In genomic region chr1:113805256-113805531, GRCh38 we compare ENCODE assay signal across 13 cellular contexts. TPM values are rescaled to one million over a fixed set of nuclear protein-coding genes. Genes with fewer than 3 reads are reported as not detected.
A peak's percentile ranks its signal among the peaks of the same experiment; 100 is the strongest.
DNase-seq lines count a peak whose midpoint lies in the region; ATAC-seq and TF ChIP-seq lines count a peak whose summit lies in the region.
"Had no signal": no experiment of that assay in that cellular context is flagged by ENCODE, and none has a peak within 500 bp of the region (broad histone marks: within the 10 kb centered on the region; RNA-seq: fewer than 3 reads in every experiment).

No MANE protein-coding gene starts in this region.

- intact Hi-C loops in CD4-positive, alpha-beta T cell (cut with DNase I, micrococcal nuclease) = no loop called here
- intact Hi-C loops in body of pancreas (cut with DNase I) = no loop called here
- intact Hi-C loops in naive thymus-derived CD4-positive, alpha-beta T cell (cut with micrococcal nuclease) = no loop called here

- CTCF ChIA-PET in AG04450 (lab: Charles Lee) = interaction anchor here (1.2 kb wide), 1 partner anchor 14 kb away, joined by 3 read pairs; no protein-coding TSS in a partner anchor
- CTCF ChIA-PET in CD4-positive, alpha-beta T cell (lab: Charles Lee) = interaction anchor here (1.6 kb wide), 1 partner anchor 10 kb away, joined by 4 read pairs; no protein-coding TSS in a partner anchor
- CTCF ChIA-PET in naive thymus-derived CD4-positive, alpha-beta T cell (lab: Charles Lee) = no interaction called here

- peaks cover 93% of the 10 kb centered on the region for H3K4me1 Mint-ChIP-seq in CD4-positive, alpha-beta T cell (ENCODE audit: low read depth)
- H3K4me1 Mint-ChIP-seq in naive thymus-derived CD4-positive, alpha-beta T cell = peaks cover 62 to 98% (median 94%) of the 10 kb centered on the region in 7 donors

- no peak overlapping the region for H3K27ac Mint-ChIP-seq in CD4-positive, alpha-beta T cell
- peak overlapping the region in 3 of 9 donors; percentile 17 to 60 (median 59) for H3K27ac Mint-ChIP-seq in naive thymus-derived CD4-positive, alpha-beta T cell
- H3K27ac Mint-ChIP-seq: activated CD4-positive, alpha-beta T cell treated with anti-CD3 and anti-CD28 coated beads, Interleukin-2, amount 10 ng/mL, durations not matched to agents 7 days and 5 days had no signal

- no peak for TF ChIP-seq POLR2A in body of pancreas (IDR thresholded peaks at IDR 0.05)

- peak overlapping the region; percentile 25 for H3K4me3 Mint-ChIP-seq in CD4-positive, alpha-beta T cell
- peak overlapping the region in 7 of 10 donors; percentile 19 to 91 (median 55) for H3K4me3 Mint-ChIP-seq in naive thymus-derived CD4-positive, alpha-beta T cell
- H3K4me3 Mint-ChIP-seq: activated CD4-positive, alpha-beta T cell treated with anti-CD3 and anti-CD28 coated beads, Interleukin-2, amount 10 ng/mL, durations not matched to agents 7 days and 5 days had no signal

- H3K4me1 ChIP-seq in body of pancreas = peaks cover 89% of the 10 kb centered on the region
- H3K4me1 ChIP-seq in naive thymus-derived CD4-positive, alpha-beta T cell (ENCODE audit: control insufficient read depth in 2 of 2, insufficient read depth in 2 of 2, low read length in 2 of 2) = peaks cover 41 to 50% of the 10 kb centered on the region in 2 donors
- H3K4me1 ChIP-seq: colonic mucosa had no signal

- no peak for TF ChIP-seq CTCF in AG04450 (IDR thresholded peaks at IDR 0.05; ENCODE audit: low read depth, low read length)
- no peak for TF ChIP-seq CTCF in CD4-positive, alpha-beta T cell (IDR thresholded peaks at IDR 0.05)
- TF ChIP-seq CTCF in body of pancreas (IDR thresholded peaks at IDR 0.05) = no peak

- H3K27me3 Mint-ChIP-seq in CD4-positive, alpha-beta T cell = no peaks in the 10 kb centered on the region
- no peaks in the 10 kb centered on the region for H3K27me3 Mint-ChIP-seq in naive thymus-derived CD4-positive, alpha-beta T cell
- H3K27me3 Mint-ChIP-seq: activated CD4-positive, alpha-beta T cell treated with anti-CD3 and anti-CD28 coated beads, Interleukin-2, amount 10 ng/mL, durations not matched to agents 7 days and 5 days had no signal

- POLR2A ChIA-PET in AG04450 (lab: Yijun Ruan, JAX) = interaction anchor here (0.6 kb wide), 1 partner anchor 729 kb away, joined by 3 read pairs; no protein-coding TSS in a partner anchor
- POLR2A ChIA-PET in CD4-positive, alpha-beta T cell (lab: Charles Lee) = interaction anchor here (0.6 to 2.0 kb wide), 4 partner anchors 9 to 158 kb away, joined by 3 to 7 read pairs (median 5); no protein-coding TSS in a partner anchor
- POLR2A ChIA-PET in naive thymus-derived CD4-positive, alpha-beta T cell (lab: Charles Lee) = interaction anchor here (0.6 to 1.4 kb wide), 3 partner anchors 10 to 955 kb away, joined by 3 to 4 read pairs (median 4); no protein-coding TSS in a partner anchor

- 89 to 91% methylated on average over 6 of the region's 6 CpGs for WGBS in body of pancreas, 2 donors

- no peaks in the 10 kb centered on the region for H3K36me3 ChIP-seq in body of pancreas (replicated peaks in 1 of 2; ENCODE audit: insufficient read depth in 1 of 2, low read depth in 2 of 2)
- no peaks in the 10 kb centered on the region for H3K36me3 ChIP-seq in naive thymus-derived CD4-positive, alpha-beta T cell (ENCODE audit: control insufficient read depth in 2 of 3, insufficient read depth in 3 of 3, low read length in 3 of 3)
- H3K36me3 ChIP-seq: colonic mucosa had no signal

- H3K36me3 Mint-ChIP-seq in CD4-positive, alpha-beta T cell (ENCODE audit: low read depth) = peaks cover 46% of the 10 kb centered on the region
- H3K36me3 Mint-ChIP-seq in naive thymus-derived CD4-positive, alpha-beta T cell = peaks cover 0 to 48% (median 13%) of the 10 kb centered on the region in 5 donors

- DNase-seq in AG04450 (ENCODE audit: low read depth, low spot score) (no peak), body of pancreas (no peak), NCI-H526 (lab: John Stamatoyannopoulos, UW) (no peak), HCEC 1CT (no peak)
- DNase-seq in CD4-positive, alpha-beta T cell = no peak
- no peak for DNase-seq in naive thymus-derived CD4-positive, alpha-beta T cell
- no peak for DNase-seq in activated CD8-positive, alpha-beta memory T cell treated with anti-CD3 and anti-CD28 coated beads for 24 hours
- DNase-seq: activated CD4-positive, alpha-beta T cell treated with anti-CD3 and anti-CD28 coated beads, Interleukin-2, amount 10 ng/mL, durations not matched to agents 7 days and 5 days; activated CD8-positive, alpha-beta memory T cell treated with anti-CD3 and anti-CD28 coated beads, Interleukin-2, amount 50 U/mL, for 48 hours; activated naive CD4-positive, alpha-beta T cell treated with Interleukin-2 at 50 U/mL for 16 hours; AML-193; colonic mucosa; COR-L47 had no signal

- H3K9me3 ChIP-seq in AG04450 (ENCODE audit: control insufficient read depth, insufficient read depth, low read length) (no peaks in the 10 kb centered on the region), body of pancreas (no peaks in the 10 kb centered on the region)
- no peaks in the 10 kb centered on the region for H3K9me3 ChIP-seq in CD4-positive, alpha-beta T cell (ENCODE audit: control insufficient read depth, low read length)
- no peaks in the 10 kb centered on the region for H3K9me3 ChIP-seq in naive thymus-derived CD4-positive, alpha-beta T cell (ENCODE audit: control insufficient read depth in 2 of 3, low read length in 3 of 3)
- H3K9me3 ChIP-seq: colonic mucosa had no signal

- ATAC-seq in CD4-positive, alpha-beta T cell (ENCODE audit: poor library complexity) = no peak
- no peak for ATAC-seq in body of pancreas
- ATAC-seq in naive thymus-derived CD4-positive, alpha-beta T cell = no peak

- H3K27me3 ChIP-seq in AG04450 (ENCODE audit: control insufficient read depth, insufficient read depth, low read length) (no peaks in the 10 kb centered on the region), body of pancreas (no peaks in the 10 kb centered on the region)
- no peaks in the 10 kb centered on the region for H3K27me3 ChIP-seq in CD4-positive, alpha-beta T cell (ENCODE audit: control insufficient read depth, insufficient read depth, low read length)
- no peaks in the 10 kb centered on the region for H3K27me3 ChIP-seq in naive thymus-derived CD4-positive, alpha-beta T cell (ENCODE audit: control insufficient read depth in 2 of 2, insufficient read depth in 2 of 2, low read length in 2 of 2)
- H3K27me3 ChIP-seq: colonic mucosa had no signal

- H3K9me3 Mint-ChIP-seq in CD4-positive, alpha-beta T cell = peaks cover 3% of the 10 kb centered on the region
- peaks cover 0 to 6% (median 0%) of the 10 kb centered on the region in 11 donors for H3K9me3 Mint-ChIP-seq in naive thymus-derived CD4-positive, alpha-beta T cell

- peak overlapping the region; percentile 54 for H3K27ac ChIP-seq in AG04450 (ENCODE audit: low read depth, low read length)
- H3K27ac ChIP-seq in CD4-positive, alpha-beta T cell (ENCODE audit: low read depth, low read length) = no peak overlapping the region
- H3K27ac ChIP-seq in body of pancreas = peak overlapping the region; percentile 61 to 96 (median 77)
- H3K27ac ChIP-seq in naive thymus-derived CD4-positive, alpha-beta T cell (ENCODE audit: low read depth, low read length) = no peak overlapping the region
- H3K27ac ChIP-seq: colonic mucosa had no signal

- H3K4me3 ChIP-seq in AG04450 (ENCODE audit: low read depth, low read length) (no peak overlapping the region), body of pancreas (no peak overlapping the region)
- no peak overlapping the region for H3K4me3 ChIP-seq in naive thymus-derived CD4-positive, alpha-beta T cell (ENCODE audit: low read length)
- H3K4me3 ChIP-seq: colonic mucosa had no signal

RNA-seq across cellular contexts. Expression of gene RSBN1, which starts 7.1 kb away (rescaled TPM):
- polyA plus RNA-seq in AG04450 (2011; rRNA removed) = 6.3 and 12.2 TPM in 2 replicates
- 12.0 and 26.6 TPM in 2 replicates for polyA minus RNA-seq in AG04450 (2011; rRNA and poly(A)+ RNA removed)
- 10 to 100 TPM; 44.2 to 44.6 TPM for total RNA-seq in CD4-positive, alpha-beta T cell
- 10 to 100 TPM; 14.2 to 17.4 TPM for total RNA-seq in body of pancreas
- total RNA-seq in naive thymus-derived CD4-positive, alpha-beta T cell = 10 to 100 TPM; 29.9 to 58.1 (median 42.0) TPM
- 10 to 100 TPM; 40.7 to 44.2 TPM for polyA plus RNA-seq in naive thymus-derived CD4-positive, alpha-beta T cell

RNA-seq across cellular contexts. Expression of gene PHTF1, which starts 45.9 kb away (rescaled TPM):
- 15.0 and 18.0 TPM in 2 replicates for polyA plus RNA-seq in AG04450 (2011; rRNA removed)
- 15.9 and 18.2 TPM in 2 replicates for polyA minus RNA-seq in AG04450 (2011; rRNA and poly(A)+ RNA removed)
- total RNA-seq in CD4-positive, alpha-beta T cell = 1 to 10 TPM; 3.1 to 4.0 TPM
- total RNA-seq in body of pancreas = 10 to 100 TPM in 1 of 2 donors, 1 to 10 TPM in 1; 9.3 to 29.7 TPM
- total RNA-seq in naive thymus-derived CD4-positive, alpha-beta T cell = 10 to 100 TPM in 2 of 5 experiments, 1 to 10 TPM in 3; 2.5 to 21.0 (median 7.1) TPM
- 1 to 10 TPM; 1.4 to 1.6 TPM for polyA plus RNA-seq in naive thymus-derived CD4-positive, alpha-beta T cell

Comparison
In these comparisons a context has a peak if more than half of its experiments do, and no peak if none do; other contexts are left out.
1. H3K27ac ChIP-seq: peak in AG04450 (single experiment) and body of pancreas (4 of 4); none in CD4-positive, alpha-beta T cell (single experiment) and naive thymus-derived CD4-positive, alpha-beta T cell (single experiment).